Comparison of ENCODE assay signal across 8 cellular contexts in the genomic region with DNA sequence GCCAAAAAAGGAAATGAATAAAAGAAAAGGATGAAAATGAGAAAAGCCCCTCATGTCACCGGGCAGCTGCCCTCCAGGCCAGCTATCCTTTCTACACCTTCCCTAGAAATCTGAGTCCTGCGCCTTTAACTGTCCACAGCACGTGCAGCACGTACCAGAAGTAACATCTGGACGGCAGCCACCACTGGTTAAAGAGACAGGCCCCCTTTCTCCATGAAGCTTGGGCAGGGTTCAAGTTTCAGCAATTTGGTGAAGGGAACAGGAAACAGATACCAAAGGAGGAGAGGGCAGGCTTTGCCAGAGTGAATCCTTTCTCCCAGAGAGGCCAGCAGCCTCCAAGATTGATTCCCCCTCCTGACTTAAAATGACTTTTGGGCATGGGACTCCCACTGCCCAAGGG. TPM values are rescaled to one million over a fixed set of nuclear protein-coding genes. Genes with fewer than 3 reads are reported as not detected.
DNase-seq lines count a peak whose midpoint lies in the region; ATAC-seq and TF ChIP-seq lines count a peak whose summit lies in the region.

No MANE protein-coding gene starts in this region.

- H3F3A ChIP-seq in SK-N-SH (replicated peaks; ENCODE audit: insufficient read depth) = peaks cover 23% of the 10 kb centered on the region

- H3K4me2 ChIP-seq in SK-N-SH = peak overlapping the region; percentile 64; the same call in 1 of the 2 replicates

- H3K79me2 ChIP-seq in SK-N-SH (ENCODE audit: insufficient read depth) = peaks cover 8% of the 10 kb centered on the region

- no peak overlapping the region for H3K9ac ChIP-seq in SK-N-SH

- ATAC-seq in Right ventricle myocardium inferior (peak; percentile 41), heart left ventricle (peak in 1 of 4 donors; percentile 25), GM18868 (IDR thresholded peaks at IDR 0.05; ENCODE audit: unreplicated experiment) (no peak), HG03378 (IDR thresholded peaks at IDR 0.05; ENCODE audit: unreplicated experiment) (no peak)

- H3K27ac ChIP-seq in SK-N-SH (ENCODE audit: low read depth in 2 of 2, low read length in 1 of 2) (peak overlapping the region; percentile 78 to 80; a peak in 3 of 4 replicates), heart left ventricle (peak overlapping the region; percentile 25 to 86 (median 74)), stomach (peak overlapping the region in 4 of 5 donors; percentile 18 to 58 (median 34))

- intact Hi-C loops in Right ventricle myocardium inferior (cut with DNase I) (no loop called here), cardiac septum (cut with DNase I) (no loop called here), heart left ventricle (cut with DNase I) (loop anchor here in 2 of 10 donors (5.0 kb wide), 2 partner anchors 47 to 52 kb away; a partner anchor contains a TSS), stomach (cut with DNase I; ENCODE audit: low total_unique reads) (no loop called here)

- H3K27me3 ChIP-seq in SK-N-SH (ENCODE audit: insufficient read depth) (no peaks in the 10 kb centered on the region), heart left ventricle (no peaks in the 10 kb centered on the region), stomach (no peaks in the 10 kb centered on the region)

- H2AFZ ChIP-seq in SK-N-SH (ENCODE audit: low read depth) = peak overlapping the region; percentile 60; the same call in 1 of the 2 replicates

- DNase-seq in Right ventricle myocardium inferior (ENCODE audit: missing footprints) = peak; percentile 87
- no peak for DNase-seq in cardiac septum (ENCODE audit: low spot score)
- peak; percentile 79 for DNase-seq in SK-N-SH
- DNase-seq in heart left ventricle = peak; percentile 74 to 90 (median 75)
- DNase-seq in stomach = peak; percentile 77
- no peak for DNase-seq in NCI-H1436 (lab: John Stamatoyannopoulos, UW)

- TF ChIP-seq CTCF in SK-N-SH (IDR thresholded peaks at IDR 0.05) (no peak), heart left ventricle (IDR thresholded peaks at IDR 0.05) (no peak), stomach (IDR thresholded peaks at IDR 0.05) (no peak)

- H4K20me1 ChIP-seq in SK-N-SH (ENCODE audit: insufficient read depth) = peaks cover 4% of the 10 kb centered on the region

- no peaks in the 10 kb centered on the region for H3K9me2 ChIP-seq in SK-N-SH

- H3K4me3 ChIP-seq in SK-N-SH (ENCODE audit: low read depth in 2 of 2, low read length in 1 of 2) (no peak overlapping the region), heart left ventricle (peak overlapping the region in 2 of 12 donors; percentile 2 to 6), stomach (no peak overlapping the region)

- CTCF ChIA-PET in SK-N-SH (lab: Yijun Ruan, JAX) = interaction anchor here (0.7 kb wide), 1 partner anchor 10 kb away, joined by 3 read pairs; no protein-coding TSS in a partner anchor

- POLR2A ChIA-PET in SK-N-SH (lab: Yijun Ruan, JAX) = interaction anchor here (0.5 to 4.6 kb wide), 7 partner anchors 8 to 50 kb away, joined by 3 to 60 read pairs (median 4); a partner anchor contains a TSS

- no peaks in the 10 kb centered on the region for H3K36me3 ChIP-seq in SK-N-SH (replicated peaks in 1 of 2; ENCODE audit: control insufficient read depth in 1 of 2, insufficient read depth in 2 of 2, low read length in 1 of 2)
- no peaks in the 10 kb centered on the region for H3K36me3 ChIP-seq in heart left ventricle
- H3K36me3 ChIP-seq in stomach = no peaks in the 10 kb centered on the region

- TF ChIP-seq POLR2A in heart left ventricle (IDR thresholded peaks at IDR 0.05) (no peak), stomach (IDR thresholded peaks at IDR 0.05) (no peak)

- no peak for TF ChIP-seq RAD21 in SK-N-SH (IDR thresholded peaks at IDR 0.05; ENCODE audit: low read length)

- H3K4me1 ChIP-seq in SK-N-SH (ENCODE audit: control insufficient read depth in 1 of 2, insufficient read depth in 2 of 2, low read depth in 1 of 2, low read length in 1 of 2) (peaks cover 25 to 32% of the 10 kb centered on the region in 2 experiments), heart left ventricle (peaks cover 7 to 65% (median 43%) of the 10 kb centered on the region in 12 donors), stomach (peaks cover 13 to 53% (median 36%) of the 10 kb centered on the region in 4 donors)

- peak in 1 of 2 experiments; percentile 37; a peak in 1 of 4 replicates for TF ChIP-seq EP300 in SK-N-SH (IDR thresholded peaks at IDR 0.05; ENCODE audit: borderline replicate concordance in 1 of 2, low read depth in 1 of 2, low read length in 1 of 2)
- no peak for TF ChIP-seq EP300 in stomach (IDR thresholded peaks at IDR 0.05)

- no peaks in the 10 kb centered on the region for H3K9me3 ChIP-seq in SK-N-SH
- H3K9me3 ChIP-seq in heart left ventricle = no peaks in the 10 kb centered on the region
- H3K9me3 ChIP-seq in stomach = no peaks in the 10 kb centered on the region

- WGBS in SK-N-SH (ENCODE audit: low lambda C conversion rate) = 7% methylated on average over 5 of the region's 5 CpGs
- WGBS in heart left ventricle, 4 donors = 1 to 2% (median 1%) methylated on average over 5 of the region's 5 CpGs
- WGBS in stomach, 5 donors = 1 to 8% (median 2%) methylated on average over 5 of the region's 5 CpGs

TF ChIP-seq in SK-N-SH, 30 proteins besides CTCF, POLR2A, EP300 and RAD21:
- TF ChIP-seq TCF12 (IDR thresholded peaks at IDR 0.05) (peak; percentile 40), FOSL2 (IDR thresholded peaks at IDR 0.05; ENCODE audit: borderline replicate concordance, low read depth) (no peak), MXI1 (IDR thresholded peaks at IDR 0.05; ENCODE audit: low read depth, low read length) (peak; percentile 92), SIN3A (IDR thresholded peaks at IDR 0.05; ENCODE audit: borderline replicate concordance, low read depth, low read length) (0 out of 2 replicates have a peak, but pooled peaks have one; percentile 46), CHD2 (IDR thresholded peaks at IDR 0.05; ENCODE audit: low read length, partially characterized antibody) (peak; percentile 50), SMC3 (IDR thresholded peaks at IDR 0.05; ENCODE audit: low read depth, low read length) (no peak), RCOR1 (IDR thresholded peaks at IDR 0.05; ENCODE audit: low read length) (peak; percentile 71)
- TF ChIP-seq, protein P1, sequence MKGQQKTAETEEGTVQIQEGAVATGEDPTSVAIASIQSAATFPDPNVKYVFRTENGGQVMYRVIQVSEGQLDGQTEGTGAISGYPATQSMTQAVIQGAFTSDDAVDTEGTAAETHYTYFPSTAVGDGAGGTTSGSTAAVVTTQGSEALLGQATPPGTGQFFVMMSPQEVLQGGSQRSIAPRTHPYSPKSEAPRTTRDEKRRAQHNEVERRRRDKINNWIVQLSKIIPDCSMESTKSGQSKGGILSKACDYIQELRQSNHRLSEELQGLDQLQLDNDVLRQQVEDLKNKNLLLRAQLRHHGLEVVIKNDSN (IDR thresholded peaks at IDR 0.05; ENCODE audit: borderline replicate concordance, low read depth) = peak; percentile 56; the same call in 1 of the 2 replicates
- TF ChIP-seq, protein P2, sequence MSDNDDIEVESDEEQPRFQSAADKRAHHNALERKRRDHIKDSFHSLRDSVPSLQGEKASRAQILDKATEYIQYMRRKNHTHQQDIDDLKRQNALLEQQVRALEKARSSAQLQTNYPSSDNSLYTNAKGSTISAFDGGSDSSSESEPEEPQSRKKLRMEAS (IDR thresholded peaks at IDR 0.05; ENCODE audit: low read depth) = peak; percentile 97
- TF ChIP-seq, protein P3, sequence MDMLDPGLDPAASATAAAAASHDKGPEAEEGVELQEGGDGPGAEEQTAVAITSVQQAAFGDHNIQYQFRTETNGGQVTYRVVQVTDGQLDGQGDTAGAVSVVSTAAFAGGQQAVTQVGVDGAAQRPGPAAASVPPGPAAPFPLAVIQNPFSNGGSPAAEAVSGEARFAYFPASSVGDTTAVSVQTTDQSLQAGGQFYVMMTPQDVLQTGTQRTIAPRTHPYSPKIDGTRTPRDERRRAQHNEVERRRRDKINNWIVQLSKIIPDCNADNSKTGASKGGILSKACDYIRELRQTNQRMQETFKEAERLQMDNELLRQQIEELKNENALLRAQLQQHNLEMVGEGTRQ (IDR thresholded peaks at IDR 0.05; ENCODE audit: borderline replicate concordance, low read depth, low read length) = 0 out of 2 replicates have a peak, but pooled peaks have one; percentile 29

RNA-seq across cellular contexts. Expression of a gene that starts 3.6 kb away (rescaled TPM):
- total RNA-seq in Right ventricle myocardium inferior = 32.5 TPM
- 42.6 TPM for total RNA-seq in cardiac septum
- polyA plus RNA-seq in SK-N-SH (2012; rRNA removed) = 66.1 and 67.9 TPM in 2 replicates
- 33.3 and 49.7 TPM in 2 replicates for polyA plus RNA-seq in SK-N-SH (2012; cell fraction: cytosol; rRNA removed)
- polyA plus RNA-seq in SK-N-SH (2012; cell fraction: nucleus; rRNA removed) = 44.1 and 55.1 TPM in 2 replicates
- 100 to 1,000 TPM in 1 of 9 donors, 10 to 100 TPM in 8; 37.1 to 106 (median 41.3) TPM for total RNA-seq in heart left ventricle
- polyA plus RNA-seq in heart left ventricle = 10 to 100 TPM; 29.3 to 57.4 TPM
- total RNA-seq in stomach = 100 to 1,000 TPM in 2 of 5 donors, 10 to 100 TPM in 3; 21.0 to 525 (median 70.0) TPM
- 10 to 100 TPM; 14.4 to 28.9 (median 15.5) TPM for polyA plus RNA-seq in stomach

RNA-seq across cellular contexts. Expression of a gene that starts 4.7 kb away (rescaled TPM):
- total RNA-seq in Right ventricle myocardium inferior = 70.4 TPM
- total RNA-seq in cardiac septum = 52.6 TPM
- polyA plus RNA-seq in SK-N-SH (2012; rRNA removed) = 204 and 257 TPM in 2 replicates
- 102 and 163 TPM in 2 replicates for polyA plus RNA-seq in SK-N-SH (2012; cell fraction: cytosol; rRNA removed)
- 216 and 265 TPM in 2 replicates for polyA plus RNA-seq in SK-N-SH (2012; cell fraction: nucleus; rRNA removed)
- 100 to 1,000 TPM in 1 of 9 donors, 10 to 100 TPM in 8; 37.5 to 104 (median 50.1) TPM for total RNA-seq in heart left ventricle
- 100 to 1,000 TPM in 1 of 2 donors, 10 to 100 TPM in 1; 38.3 to 108 TPM for polyA plus RNA-seq in heart left ventricle
- 10 to 100 TPM in 4 of 5 donors, 1 to 10 TPM in 1; 8.2 to 56.2 (median 39.4) TPM for total RNA-seq in stomach
- polyA plus RNA-seq in stomach = 10 to 100 TPM in 2 of 3 donors, 1 to 10 TPM in 1; 9.8 to 39.5 (median 31.1) TPM

RNA-seq across cellular contexts. Expression of a gene that starts 50.4 kb away (rescaled TPM):
- total RNA-seq in Right ventricle myocardium inferior (697 TPM), cardiac septum (619 TPM), heart left ventricle (100 to 1,000 TPM; 398 to 900 (median 632) TPM), stomach (10 to 100 TPM; 46.6 to 68.0 (median 53.6) TPM)
- polyA plus RNA-seq in SK-N-SH (2012; rRNA removed) (43.2 and 46.1 TPM in 2 replicates), heart left ventricle (100 to 1,000 TPM; 263 to 374 TPM), stomach (10 to 100 TPM; 31.2 to 41.9 (median 37.4) TPM)
- polyA plus RNA-seq in SK-N-SH (2012; cell fraction: cytosol; rRNA removed) = 31.0 and 37.2 TPM in 2 replicates
- polyA plus RNA-seq in SK-N-SH (2012; cell fraction: nucleus; rRNA removed) = 56.3 and 62.9 TPM in 2 replicates

Comparison
In these comparisons a context has a peak if more than half of its experiments do, and no peak if none do; other contexts are left out.
1. DNase-seq: peak in Right ventricle myocardium inferior (single experiment), SK-N-SH (single experiment), heart left ventricle (5 of 5) and stomach (single experiment); none in cardiac septum (single experiment) and NCI-H1436 (single experiment).
2. Peak in every context shown above with its lines, with median percentiles within 50 percentile points of each other: H3K27ac ChIP-seq.